1 cellular context compared by ENCODE assay signal in genomic region chr1:156063997-156064285, GRCh38.
TF ChIP-seq lines count a peak whose summit lies in the region.

No MANE protein-coding gene starts in this region.

TF ChIP-seq in IMR-90, 13 proteins besides CTCF, POLR2A, EP300 and RAD21:
- no peak for TF ChIP-seq BHLHE40 (IDR thresholded peaks at IDR 0.05; ENCODE audit: low read depth, low read length)
- no peak for TF ChIP-seq USF2 (IDR thresholded peaks at IDR 0.05; ENCODE audit: low read depth, low read length)
- no peak for TF ChIP-seq MXI1 (IDR thresholded peaks at IDR 0.05; ENCODE audit: borderline replicate concordance, low read depth, low read length)
- TF ChIP-seq CHD1 (IDR thresholded peaks at IDR 0.05; ENCODE audit: low read depth, low read length) = no peak
- TF ChIP-seq RCOR1 (IDR thresholded peaks at IDR 0.05; ENCODE audit: insufficient replicate concordance, low read length) = no peak
- TF ChIP-seq CEBPB (IDR thresholded peaks at IDR 0.05; ENCODE audit: low read depth, low read length) = no peak
- no peak for TF ChIP-seq ELK1 (IDR thresholded peaks at IDR 0.05; ENCODE audit: borderline replicate concordance, low read depth, low read length)
- no peak for TF ChIP-seq NFE2L2 (IDR thresholded peaks at IDR 0.05; ENCODE audit: low read depth, low read length)
- TF ChIP-seq MAFK (IDR thresholded peaks at IDR 0.05; ENCODE audit: low read depth, low read length) = no peak
- no peak for TF ChIP-seq RFX5 (IDR thresholded peaks at IDR 0.05; ENCODE audit: low read depth, low read length)
- no peak for TF ChIP-seq SMC3 (IDR thresholded peaks at IDR 0.05; ENCODE audit: low read depth, low read length)
- TF ChIP-seq MAZ (IDR thresholded peaks at IDR 0.05; ENCODE audit: borderline replicate concordance, low read depth, low read length) = no peak
- no peak for TF ChIP-seq FOS (IDR thresholded peaks at IDR 0.05; ENCODE audit: low read depth, low read length)
